Comparison of ENCODE assay signal across 8 cellular contexts in genomic region chr1:30719406-30720270, GRCh38. TPM values are rescaled to one million over a fixed set of nuclear protein-coding genes. Genes with fewer than 3 reads are reported as not detected.
DNase-seq lines count a peak whose midpoint lies in the region; ATAC-seq and TF ChIP-seq lines count a peak whose summit lies in the region.

No MANE protein-coding gene starts in this region.

- no peaks in the 10 kb centered on the region for H3K27me3 ChIP-seq in dorsolateral prefrontal cortex

- no peaks in the 10 kb centered on the region for H3K4me1 Mint-ChIP-seq in nephron progenitor cell

- no peak overlapping the region for H3K27ac Mint-ChIP-seq in nephron progenitor cell

- intact Hi-C loops in OCI-LY7 (cut with micrococcal nuclease; ENCODE audit: unreplicated experiment): loop anchor here (1.0 kb wide), 4 partner anchors 35 to 210 kb away; no protein-coding TSS in a partner anchor
- intact Hi-C loops in dorsolateral prefrontal cortex (cut with DNase I): loop anchor here (1.0 to 5.0 kb wide), 5 partner anchors 29 to 193 kb away; no protein-coding TSS in a partner anchor

- H3K27ac ChIP-seq in OCI-LY7 (ENCODE audit: low read depth, low read length, poor library complexity, severe bottlenecking) (no peak overlapping the region), dorsolateral prefrontal cortex (peak overlapping the region in 58 of 59 donors; percentile 37 to 100 (median 99))

- H3K36me3 Mint-ChIP-seq in nephron progenitor cell (ENCODE audit: low read depth): no peaks in the 10 kb centered on the region

- DNase-seq in NCI-H524 (lab: John Stamatoyannopoulos, UW): peak; percentile 40 to 56
- DNase-seq in NCI-H524 treated with DMSO at 0.1 percent for 48 hours (lab: John Stamatoyannopoulos, UW): no peak
- no peak for DNase-seq in OCI-LY7 (ENCODE audit: low spot score)
- DNase-seq in dorsolateral prefrontal cortex: peak in 6 of 10 donors; percentile 81 to 90 (median 83)
- DNase-seq in nephron progenitor cell: no peak
- DNase-seq in NCI-H345 (lab: John Stamatoyannopoulos, UW): no peak
- no peak for DNase-seq in NCI-H1048 (lab: John Stamatoyannopoulos, UW)

- H3K9me2 ChIP-seq in OCI-LY7 (ENCODE audit: insufficient read depth, low read length): no peaks in the 10 kb centered on the region

- BruUV-seq in OCI-LY7 (replicated peaks; lab: Mats Ljungman, UMichigan): TSS peak; percentile 52

- no peaks in the 10 kb centered on the region for H3K36me3 ChIP-seq in OCI-LY7 (ENCODE audit: insufficient read depth, low read length)

- H4K20me1 ChIP-seq in OCI-LY7 (ENCODE audit: insufficient read depth, low read length): no peaks in the 10 kb centered on the region

- ATAC-seq in HG02870 (IDR thresholded peaks at IDR 0.05; ENCODE audit: unreplicated experiment): no peak

- H3K27me3 Mint-ChIP-seq in nephron progenitor cell (ENCODE audit: low read depth, poor library complexity): peaks cover 5% of the 10 kb centered on the region

- peak; percentile 46 for TF ChIP-seq CTCF in OCI-LY7 (conservative IDR thresholded peaks at IDR 0.05; ENCODE audit: low read length)
- TF ChIP-seq CTCF in dorsolateral prefrontal cortex (IDR thresholded peaks at IDR 0.05 in 54 of 56, conservative IDR thresholded peaks at IDR 0.05 in 2 of 56; ENCODE audit: low read depth in 1 of 56, partially characterized antibody in 56 of 56): peak in 14 of 56 donors; percentile 1 to 65 (median 9)
- no peak for TF ChIP-seq CTCF in nephron progenitor cell (IDR thresholded peaks at IDR 0.05)

- no peak overlapping the region; the same call in 1 of the 2 replicates for H2AFZ ChIP-seq in OCI-LY7 (ENCODE audit: low read length)

- peaks cover 28% of the 10 kb centered on the region for H3K4me1 ChIP-seq in OCI-LY7 (ENCODE audit: insufficient read depth, low read length, poor library complexity, severe bottlenecking)

- H3K4me3 ChIP-seq in OCI-LY7 (ENCODE audit: low read depth, low read length, poor library complexity, severe bottlenecking) (peak overlapping the region; percentile 80), dorsolateral prefrontal cortex (peak overlapping the region in 57 of 59 donors; percentile 51 to 88 (median 69))

- CTCF ChIA-PET in OCI-LY7 (lab: Charles Lee; ENCODE audit: unreplicated experiment): interaction anchor here (0.6 to 4.0 kb wide), 10 partner anchors 11 to 193 kb away, joined by 3 to 61 read pairs (median 7); no protein-coding TSS in a partner anchor

- peak overlapping the region; percentile 98 for H3K4me2 ChIP-seq in OCI-LY7 (ENCODE audit: low read length)

- H3K9me3 Mint-ChIP-seq in nephron progenitor cell: peaks cover 24% of the 10 kb centered on the region

- peaks cover 10% of the 10 kb centered on the region; the same call in 1 of the 2 replicates for H3K9me3 ChIP-seq in OCI-LY7 (ENCODE audit: low read length)

- POLR2A ChIA-PET in OCI-LY7 (lab: Charles Lee): interaction anchor here (0.8 to 2.5 kb wide), 7 partner anchors 10 to 60 kb away, joined by 3 to 12 read pairs (median 9); no protein-coding TSS in a partner anchor

- no peaks in the 10 kb centered on the region for H3K79me2 ChIP-seq in OCI-LY7 (ENCODE audit: insufficient read depth, low read depth, low read length)

- H3K4me3 Mint-ChIP-seq in nephron progenitor cell: peak overlapping the region; percentile 79

RNA-seq across cellular contexts. Expression of gene MATN1, which starts 3.7 kb away (rescaled TPM):
- total RNA-seq in OCI-LY7 (2014; rRNA removed; shearing (Covaris generic)): 0.18 and 0.28 TPM in 2 replicates
- total RNA-seq in OCI-LY7 (2022) (0.42 TPM in 1 of 2 replicates, not detected in the other), dorsolateral prefrontal cortex (1 to 10 TPM in 16 of 120 experiments, under 1 TPM in 94, not detected in 10; 0.11 to 2.4 (median 0.50) TPM)

RNA-seq across cellular contexts. Expression of gene LAPTM5, which starts 37.9 kb away (rescaled TPM):
- total RNA-seq in OCI-LY7 (2014; rRNA removed; shearing (Covaris generic)): 91.2 and 113 TPM in 2 replicates
- total RNA-seq in OCI-LY7 (2022) (137 and 163 TPM in 2 replicates), dorsolateral prefrontal cortex (100 to 1,000 TPM in 2 of 120 experiments, 10 to 100 TPM in 116, 1 to 10 TPM in 2; 8.8 to 116 (median 32.9) TPM)

Comparison
In these comparisons a context has a peak if more than half of its experiments do, and no peak if none do; other contexts are left out.
1. DNase-seq: peak in NCI-H524 (2 of 2) and dorsolateral prefrontal cortex (6 of 10); none in NCI-H524 treated with DMSO at 0.1 percent for 48 hours (single experiment), OCI-LY7 (single experiment), nephron progenitor cell (single experiment), NCI-H345 (single experiment) and NCI-H1048 (single experiment).